ENCODE assay signal across 11 cellular contexts in genomic region chr3:112671930-112672715, GRCh38. TPM values are rescaled to one million over a fixed set of nuclear protein-coding genes. Genes with fewer than 3 reads are reported as not detected.
A peak's percentile ranks its signal among the peaks of the same experiment; 100 is the strongest.
DNase-seq lines count a peak whose midpoint lies in the region; ATAC-seq, FAIRE-seq and TF ChIP-seq lines count a peak whose summit lies in the region.
"Had no signal": no experiment of that assay in that cellular context is flagged by ENCODE, and none has a peak within 500 bp of the region (broad histone marks: within the 10 kb centered on the region; RNA-seq: fewer than 3 reads in every experiment).

No MANE protein-coding gene starts in this region.

- no peaks in the 10 kb centered on the region for H3K9me3 ChIP-seq in right atrium auricular region

- ATAC-seq in left cardiac atrium (peak; percentile 12 to 45), GM19035 (IDR thresholded peaks at IDR 0.05; ENCODE audit: unreplicated experiment) (no peak)

- TF ChIP-seq CTCF in right atrium auricular region (IDR thresholded peaks at IDR 0.05) = no peak

- peaks cover 0 to 4% of the 10 kb centered on the region in 2 donors for H3K4me1 ChIP-seq in right atrium auricular region

- no peaks in the 10 kb centered on the region for H3K27me3 ChIP-seq in right atrium auricular region

- H3K9me3 Mint-ChIP-seq in immature natural killer cell = no peaks in the 10 kb centered on the region
- H3K9me3 Mint-ChIP-seq: activated T-cell treated with anti-CD3 and anti-CD28 coated beads, Interleukin-2, amount 50 U/mL, for 24 hours had no signal

- H3K36me3 ChIP-seq in right atrium auricular region = no peaks in the 10 kb centered on the region

- no peak overlapping the region for H3K4me3 ChIP-seq in right atrium auricular region

- peak overlapping the region; percentile 73 to 84 (median 79) for H3K4me3 Mint-ChIP-seq in immature natural killer cell
- H3K4me3 Mint-ChIP-seq: activated T-cell treated with anti-CD3 and anti-CD28 coated beads, Interleukin-2, amount 50 U/mL, for 24 hours had no signal

- H3K4me1 Mint-ChIP-seq in immature natural killer cell = peaks cover 79 to 86% of the 10 kb centered on the region in 2 donors

- intact Hi-C loops in left cardiac atrium (cut with DNase I) = no loop called here

- H3K27me3 Mint-ChIP-seq in immature natural killer cell (ENCODE audit: low read depth in 3 of 3) = peaks cover 2 to 13% (median 2%) of the 10 kb centered on the region in 3 donors

- no peaks in the 10 kb centered on the region for H3K36me3 Mint-ChIP-seq in immature natural killer cell

- H3K27ac Mint-ChIP-seq in immature natural killer cell = peak overlapping the region; percentile 87 to 95 (median 92)
- H3K27ac Mint-ChIP-seq: activated T-cell treated with anti-CD3 and anti-CD28 coated beads, Interleukin-2, amount 50 U/mL, for 24 hours had no signal

- no peak overlapping the region for H3K27ac ChIP-seq in right atrium auricular region

- no peak for FAIRE-seq in urothelium cell line (lab: Jason Lieb, UNC)
- FAIRE-seq: G401.6 had no signal

- DNase-seq in left cardiac atrium (no peak), right atrium auricular region (ENCODE audit: low spot score) (no peak), T1000 (lab: John Stamatoyannopoulos, UW) (peak; percentile 12), immature natural killer cell (peak; percentile 57 to 71 (median 67)), urothelium cell line (ENCODE audit: low spot score) (peak; percentile 60), ureter (ENCODE audit: low spot score) (no peak), NCI-H1417 treated with DMSO at 0.1 percent for 48 hours (lab: John Stamatoyannopoulos, UW) (no peak)
- DNase-seq: activated T-cell treated with anti-CD3 and anti-CD28 coated beads, Interleukin-2, amount 50 U/mL, for 24 hours; NCI-H524 treated with DMSO at 0.1 percent for 48 hours had no signal

RNA-seq across cellular contexts. Expression of gene CCDC80, which starts 31.2 kb away (rescaled TPM):
- 100 to 1,000 TPM; 233 to 278 TPM for total RNA-seq in left cardiac atrium
- 100 to 1,000 TPM in 1 of 2 donors, 10 to 100 TPM in 1; 94.4 to 206 TPM for total RNA-seq in right atrium auricular region
- under 1 TPM in 1 of 3 donors, not detected in 2; 0.20 TPM for polyA plus RNA-seq in immature natural killer cell
- 62.7 TPM for total RNA-seq in ureter

Comparison
In these comparisons a context has a peak if more than half of its experiments do, and no peak if none do; other contexts are left out.
1. DNase-seq: peak in T1000 (single experiment), immature natural killer cell (3 of 3) and urothelium cell line (single experiment); none in left cardiac atrium (single experiment), right atrium auricular region (single experiment), ureter (single experiment) and NCI-H1417 treated with DMSO at 0.1 percent for 48 hours (single experiment).